ENCODE assay signal across 8 cellular contexts in genomic region chr3:52317601-52318000, GRCh38. TPM values are rescaled to one million over a fixed set of nuclear protein-coding genes. Genes with fewer than 3 reads are reported as not detected.
DNase-seq lines count a peak whose midpoint lies in the region; ATAC-seq and TF ChIP-seq lines count a peak whose summit lies in the region.

No MANE protein-coding gene starts in this region.

- peak; percentile 16 for DNase-seq in DMS79 (lab: John Stamatoyannopoulos, UW)
- DNase-seq in NCI-H82 (lab: John Stamatoyannopoulos, UW), result peak; percentile 83
- peak in 3 of 4 experiments; percentile 23 to 71 (median 58) for DNase-seq in activated naive CD4-positive, alpha-beta T cell (lab: John Stamatoyannopoulos, UW)
- peak; percentile 58 to 82 (median 68) for DNase-seq in heart left ventricle
- peak; percentile 71 for DNase-seq in sciatic nerve (ENCODE audit: low spot score)
- DNase-seq in NCI-H2171 treated with DMSO at 0.1 percent for 48 hours (lab: John Stamatoyannopoulos, UW), result no peak

- H3K9me3 ChIP-seq in heart left ventricle, result no peaks in the 10 kb centered on the region

- WGBS in heart left ventricle, 4 donors, result 5 to 6% (median 6%) methylated on average over 31 to 32 of the region's 32 CpGs

- no peak for TF ChIP-seq CTCF in heart left ventricle (IDR thresholded peaks at IDR 0.05)

- peak overlapping the region in 1 of 12 donors; percentile 46 for H3K27ac ChIP-seq in heart left ventricle

- H3K36me3 ChIP-seq in heart left ventricle, result no peaks in the 10 kb centered on the region

- peak overlapping the region in 11 of 12 donors; percentile 28 to 56 (median 43) for H3K4me3 ChIP-seq in heart left ventricle

- TF ChIP-seq POLR2A in heart left ventricle (IDR thresholded peaks at IDR 0.05), result no peak

- peaks cover 0 to 36% (median 18%) of the 10 kb centered on the region in 12 donors for H3K4me1 ChIP-seq in heart left ventricle

- ATAC-seq in heart left ventricle (peak; percentile 83 to 92 (median 89)), sciatic nerve (peak; percentile 87), HG03439 (IDR thresholded peaks at IDR 0.05; ENCODE audit: unreplicated experiment) (no peak), GM18868 (IDR thresholded peaks at IDR 0.05; ENCODE audit: unreplicated experiment) (no peak)

- intact Hi-C loops in heart left ventricle (cut with DNase I) (no loop called here), sciatic nerve (cut with DNase I) (no loop called here)

- H3K27me3 ChIP-seq in heart left ventricle, result no peaks in the 10 kb centered on the region

RNA-seq across cellular contexts. Expression of gene DNAH1, which starts 1.5 kb away (rescaled TPM):
- total RNA-seq in heart left ventricle, result 1 to 10 TPM in 8 of 9 donors, under 1 TPM in 1; 0.95 to 6.6 (median 2.8) TPM
- polyA plus RNA-seq in heart left ventricle, result 1 to 10 TPM; 1.2 to 3.8 TPM
- total RNA-seq in sciatic nerve, result 20.1 TPM

RNA-seq across cellular contexts. Expression of gene GLYCTK, which starts 30.0 kb away (rescaled TPM):
- total RNA-seq in heart left ventricle, result 1 to 10 TPM; 2.6 to 8.4 (median 4.1) TPM
- polyA plus RNA-seq in heart left ventricle, result 1 to 10 TPM; 4.7 to 6.4 TPM
- total RNA-seq in sciatic nerve, result 16.7 TPM

RNA-seq across cellular contexts. Expression of gene WDR82, which starts 39.2 kb away (rescaled TPM):
- total RNA-seq in heart left ventricle (10 to 100 TPM; 44.9 to 73.6 (median 61.2) TPM), sciatic nerve (71.5 TPM)
- 10 to 100 TPM; 24.7 to 69.2 TPM for polyA plus RNA-seq in heart left ventricle

Comparison
In these comparisons a context has a peak if more than half of its experiments do, and no peak if none do; other contexts are left out.
1. ATAC-seq: peak in heart left ventricle (4 of 4) and sciatic nerve (single experiment); none in HG03439 (single experiment) and GM18868 (single experiment).